In the genomic region with DNA sequence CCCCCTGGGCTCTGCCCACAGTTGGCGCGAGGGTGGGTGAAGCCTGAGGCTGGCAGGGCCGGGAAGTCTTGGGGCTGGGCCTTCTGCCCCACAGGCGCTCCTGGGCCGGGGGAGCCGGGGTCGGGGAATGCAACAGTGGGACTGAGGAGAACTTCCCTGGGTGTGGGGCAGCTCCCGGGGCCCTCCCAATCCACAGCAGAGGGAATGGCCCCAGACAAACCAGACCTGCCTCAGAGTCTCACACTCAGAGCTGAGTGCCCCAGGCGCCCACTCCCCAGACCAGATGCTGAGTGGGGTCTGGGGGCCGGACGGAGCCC, we compare ENCODE assay signal across 9 cellular contexts. TPM values are rescaled to one million over a fixed set of nuclear protein-coding genes. Genes with fewer than 3 reads are reported as not detected.
DNase-seq lines count a peak whose midpoint lies in the region; ATAC-seq, FAIRE-seq and TF ChIP-seq lines count a peak whose summit lies in the region.
"Not testable (repeated sequence)": the region's sequence is repeated elsewhere in the genome, so short reads cannot be mapped to it uniquely, and the experiment has no call there.
"Had no signal": no experiment of that assay in that cellular context is flagged by ENCODE, and none has a peak within 500 bp of the region (broad histone marks: within the 10 kb centered on the region; RNA-seq: fewer than 3 reads in every experiment).

No MANE protein-coding gene starts in this region.

- not testable (repeated sequence) for H2AFZ ChIP-seq in H1 (ENCODE audit: low read length)

- not testable (repeated sequence) for H3K9me3 ChIP-seq in BLaER1; adrenal gland (replicated peaks in 1 of 3); H1 (ENCODE audit: insufficient read depth in 2 of 2, low read depth in 1 of 2, low read length in 1 of 2); heart right ventricle; lung (ENCODE audit: control insufficient read depth in 2 of 2, insufficient read depth in 1 of 2, low read length in 1 of 2); tibial nerve

- peak overlapping the region; percentile 57 for H3K4me3 ChIP-seq in BLaER1
- peak overlapping the region; percentile 41 for H3K4me3 ChIP-seq in LNCaP clone FGC (ENCODE audit: low read depth, low read length)
- H3K4me3 ChIP-seq in adrenal gland: peak overlapping the region in 1 of 4 donors; percentile 30
- not testable (repeated sequence) for H3K4me3 ChIP-seq in H1 (ENCODE audit: extremely low read depth in 1 of 4, insufficient read depth in 2 of 4, low read depth in 3 of 4, low read length in 4 of 4); lung
- H3K4me3 ChIP-seq in heart right ventricle: peak overlapping the region; percentile 10 to 55 (median 44)
- H3K4me3 ChIP-seq in rectal smooth muscle tissue (ENCODE audit: low read length): peak overlapping the region; percentile 40
- peak overlapping the region; percentile 9 to 43 (median 22) for H3K4me3 ChIP-seq in tibial nerve

- not testable (repeated sequence) for TF ChIP-seq CTCF in LNCaP clone FGC (IDR thresholded peaks at IDR 0.05; ENCODE audit: control insufficient read depth, extremely low read depth, insufficient read depth); adrenal gland (IDR thresholded peaks at IDR 0.05); H1 (IDR thresholded peaks at IDR 0.05; ENCODE audit: control extremely low read depth in 1 of 3, insufficient read depth in 1 of 3, low read depth in 1 of 3, low read length in 3 of 3); heart right ventricle (IDR thresholded peaks at IDR 0.05); lung (IDR thresholded peaks at IDR 0.05; ENCODE audit: control extremely low read depth, extremely low read depth); tibial nerve (IDR thresholded peaks at IDR 0.05)

- H4K5ac ChIP-seq in H1 (ENCODE audit: insufficient read length, low read depth, low read length): not testable (repeated sequence)

- TF ChIP-seq EP300 in H1 (IDR thresholded peaks at IDR 0.05; ENCODE audit: borderline replicate concordance in 1 of 2, low read depth in 2 of 2, low read length in 2 of 2); tibial nerve (IDR thresholded peaks at IDR 0.05): not testable (repeated sequence)

- H3K4me1 ChIP-seq in BLaER1: peaks cover 69% of the 10 kb centered on the region
- peaks cover 0 to 33% of the 10 kb centered on the region in 2 donors for H3K4me1 ChIP-seq in adrenal gland (replicated peaks in 1 of 2)
- H3K4me1 ChIP-seq in H1 (replicated peaks in 1 of 4; ENCODE audit: control insufficient read depth in 3 of 4, insufficient read depth in 4 of 4, low read length in 3 of 4): peaks cover 0 to 23% (median 14%) of the 10 kb centered on the region in 4 experiments; a peak in 6 of 7 replicates
- peaks cover 54 to 87% (median 73%) of the 10 kb centered on the region in 9 donors for H3K4me1 ChIP-seq in heart right ventricle
- H3K4me1 ChIP-seq in lung (ENCODE audit: control insufficient read depth in 2 of 2, insufficient read depth in 2 of 2, low read length in 2 of 2): peaks cover 8 to 27% of the 10 kb centered on the region in 2 donors
- H3K4me1 ChIP-seq in rectal smooth muscle tissue (ENCODE audit: control insufficient read depth, insufficient read depth, low read length): peaks cover 40% of the 10 kb centered on the region
- H3K4me1 ChIP-seq in tibial nerve: peaks cover 0 to 82% (median 59%) of the 10 kb centered on the region in 4 donors

- not testable (repeated sequence) for H2BK15ac ChIP-seq in H1 (ENCODE audit: low read length)

- not testable (repeated sequence) for DNase-seq in LNCaP clone FGC (ENCODE audit: low read depth); adrenal gland; H1 (ENCODE audit: low read depth in 1 of 2, low spot score in 2 of 2); lung (ENCODE audit: low spot score); tibial nerve (ENCODE audit: low spot score in 2 of 2)
- peak in 1 of 2 donors; percentile 22 for DNase-seq in heart right ventricle

- not testable (repeated sequence) for H3K56ac ChIP-seq in H1 (replicated peaks; ENCODE audit: insufficient read length, low read depth, low read length)

- H3K9ac ChIP-seq in BLaER1: peak overlapping the region; percentile 80
- H3K9ac ChIP-seq in H1 (replicated peaks in 1 of 4; ENCODE audit: extremely low read depth in 1 of 4, low read depth in 3 of 4, low read length in 3 of 4); rectal smooth muscle tissue (ENCODE audit: low read length): not testable (repeated sequence)

- not testable (repeated sequence) for TF ChIP-seq POLR2A in adrenal gland (IDR thresholded peaks at IDR 0.05); H1 (IDR thresholded peaks at IDR 0.05; ENCODE audit: control extremely low read depth in 1 of 2, low read depth in 2 of 2, low read length in 2 of 2); tibial nerve (IDR thresholded peaks at IDR 0.05)

- H3K14ac ChIP-seq in H1 (ENCODE audit: insufficient read length): not testable (repeated sequence)

- not testable (repeated sequence) for H2BK5ac ChIP-seq in H1 (ENCODE audit: low read depth, low read length)

- H2BK120ac ChIP-seq in H1 (replicated peaks; ENCODE audit: low read depth, low read length): not testable (repeated sequence)

- not testable (repeated sequence) for H3K27me3 ChIP-seq in BLaER1; adrenal gland; H1 (replicated peaks in 1 of 4; ENCODE audit: control insufficient read depth in 3 of 4, extremely low read depth in 1 of 4, insufficient read depth in 3 of 4, low read length in 3 of 4); heart right ventricle; lung (ENCODE audit: control insufficient read depth, insufficient read depth); rectal smooth muscle tissue (ENCODE audit: control insufficient read depth, insufficient read depth, low read length); tibial nerve

- POLR2A ChIA-PET in H1 (lab: Charles Lee; ENCODE audit: partially characterized antibody): interaction anchor here (0.7 to 1.4 kb wide), 2 partner anchors 31 to 36 kb away, joined by 3 to 5 read pairs; partner anchors contain the start of gene TRAF7

- H3K18ac ChIP-seq in H1 (ENCODE audit: extremely low read depth, low read length): not testable (repeated sequence)

- not testable (repeated sequence) for H3K79me1 ChIP-seq in H1 (ENCODE audit: low read depth, low read length)

- H3K27ac ChIP-seq in BLaER1 (peak overlapping the region; percentile 86), adrenal gland (peak overlapping the region in 4 of 5 donors; percentile 38 to 92 (median 70)), H1 (ENCODE audit: low read depth, low read length) (peak overlapping the region; percentile 40; the same call in 1 of the 2 replicates), heart right ventricle (peak overlapping the region; percentile 92 to 100 (median 98)), lung (ENCODE audit: low read depth in 1 of 2, low read length in 1 of 2) (peak overlapping the region; percentile 82 to 91), rectal smooth muscle tissue (ENCODE audit: low read depth, low read length) (peak overlapping the region; percentile 98), tibial nerve (peak overlapping the region; percentile 76 to 87 (median 85))

- H3K4ac ChIP-seq in H1 (replicated peaks; ENCODE audit: insufficient read length, low read depth, low read length): not testable (repeated sequence)

- H2AK5ac ChIP-seq in H1 (ENCODE audit: low read depth, low read length): not testable (repeated sequence)

- not testable (repeated sequence) for H2BK12ac ChIP-seq in H1 (ENCODE audit: low read depth, low read length)

- H3K23ac ChIP-seq in H1 (ENCODE audit: insufficient read length): not testable (repeated sequence)

- H2BK20ac ChIP-seq in H1 (ENCODE audit: low read length): not testable (repeated sequence)

- not testable (repeated sequence) for H4K8ac ChIP-seq in H1 (ENCODE audit: extremely low read depth, insufficient read depth, low read length)

- peaks cover 0 to 26% of the 10 kb centered on the region in 2 experiments; a peak in 3 of 4 replicates for H3K79me2 ChIP-seq in H1 (ENCODE audit: control insufficient read depth in 1 of 2, insufficient read depth in 2 of 2, low read length in 2 of 2)

- TF ChIP-seq RAD21 in H1 (IDR thresholded peaks at IDR 0.05 in 1 of 2, conservative IDR thresholded peaks at IDR 0.05 in 1 of 2; ENCODE audit: low read depth in 2 of 2, low read length in 2 of 2): not testable (repeated sequence)

- peaks cover 76% of the 10 kb centered on the region for H4K20me1 ChIP-seq in BLaER1
- not testable (repeated sequence) for H4K20me1 ChIP-seq in H1 (replicated peaks in 1 of 2; ENCODE audit: control insufficient read depth in 1 of 2, insufficient read depth in 2 of 2, low read length in 2 of 2)

- H3K4me2 ChIP-seq in BLaER1 (peak overlapping the region; percentile 90), H1 (ENCODE audit: insufficient read depth in 1 of 2, low read depth in 2 of 2, low read length in 2 of 2) (0 out of 4 replicates have a peak overlapping the region, but pooled peaks of 1 of the 2 experiments have one; percentile 44)

- not testable (repeated sequence) for H3K23me2 ChIP-seq in H1 (ENCODE audit: low read depth, low read length)

- H4K91ac ChIP-seq in H1 (replicated peaks; ENCODE audit: insufficient read length, low read length): not testable (repeated sequence)

- intact Hi-C loops in adrenal gland (cut with DNase I); heart right ventricle (cut with DNase I): not testable (repeated sequence)

- CTCF ChIA-PET in H1 (lab: Charles Lee; ENCODE audit: partially characterized antibody): interaction anchor here (0.7 to 1.2 kb wide), 3 partner anchors 52 to 112 kb away, joined by 3 read pairs; no protein-coding TSS in a partner anchor

- not testable (repeated sequence) for FAIRE-seq in H1 (lab: Jason Lieb, UNC)

- WGBS in adrenal gland, 4 donors: 50 to 62% (median 54%) methylated on average over 4 to 11 of the region's 11 CpGs; no CpG with 5 or more reads in 1 of the 4 donors
- WGBS in H1 (ENCODE audit: extremely low coverage in 1 of 2, insufficient coverage in 1 of 2, insufficient read length in 1 of 2, insufficient replicate concordance in 2 of 2, low coverage in 1 of 2, low lambda C conversion rate in 2 of 2, missing lambda C conversion rate in 1 of 2), 2 experiments: 87% methylated on average over 7 of the region's 11 CpGs; no CpG with 5 or more reads in 1 of the 2 experiments
- 12 to 15% methylated on average over 11 of the region's 11 CpGs for WGBS in heart right ventricle, 2 donors
- WGBS in lung, 2 donors: 23 to 24% methylated on average over 8 to 11 of the region's 11 CpGs
- WGBS in tibial nerve, 2 donors: 17% methylated on average over 8 of the region's 11 CpGs; no CpG with 5 or more reads in 1 of the 2 donors

- not testable (repeated sequence) for H3K36me3 ChIP-seq in BLaER1; adrenal gland (replicated peaks in 1 of 2); H1 (ENCODE audit: control insufficient read depth in 2 of 4, insufficient read depth in 4 of 4, low read length in 3 of 4); heart right ventricle; lung (ENCODE audit: control insufficient read depth in 2 of 2, insufficient read depth in 2 of 2, low read length in 2 of 2); rectal smooth muscle tissue (ENCODE audit: control insufficient read depth, insufficient read depth, low read length); tibial nerve

- ATAC-seq in heart right ventricle: peak in 7 of 8 donors; percentile 0 to 8 (median 2)
- ATAC-seq in lung (ENCODE audit: insufficient read depth, low FRiP score): not testable (repeated sequence)

RNA-seq across cellular contexts. Expression of gene PKD1, which starts 11.4 kb away (rescaled TPM):
- total RNA-seq in adrenal gland (100 to 1,000 TPM in 5 of 8 donors, 10 to 100 TPM in 3; 43.5 to 145 (median 104) TPM), heart right ventricle (100 to 1,000 TPM in 6 of 10 donors, 10 to 100 TPM in 4; 79.3 to 122 (median 104) TPM), lung (100 to 1,000 TPM in 1 of 2 donors, 10 to 100 TPM in 1; 82.9 to 128 TPM), tibial nerve (100 to 1,000 TPM; 207 to 542 (median 381) TPM)
- polyA plus RNA-seq in adrenal gland (100 to 1,000 TPM in 2 of 3 donors, 1 to 10 TPM in 1; 9.2 to 359 (median 104) TPM), H1 (2011; rRNA removed) (40.6 and 59.4 TPM in 2 replicates), heart right ventricle (100 to 1,000 TPM in 1 of 2 donors, 10 to 100 TPM in 1; 76.7 to 114 TPM), lung (10 to 100 TPM; 39.1 to 46.3 TPM)
- 52.7 and 63.5 TPM in 2 replicates for total RNA-seq in H1 (2021; fragmentation: NEBNext Ultra II Directional; extraction: Animal tissue kit (Norgen Biotek cat#: 25700))
- polyA plus RNA-seq in H1 (2011; cell fraction: cytosol; rRNA removed): 50.0 TPM
- 380 TPM for polyA plus RNA-seq in H1 (2011; cell fraction: nucleus; rRNA removed)
- polyA plus RNA-seq in H1 (2012, experiment 1 of 2): 37.9 to 66.9 TPM (median 59.1 TPM) in 4 replicates
- polyA plus RNA-seq in H1 (2012, experiment 2 of 2): 29.8 TPM
- polyA plus RNA-seq in H1 (2013, experiment 1 of 2): 28.9 TPM
- 27.1 TPM for polyA plus RNA-seq in H1 (2013, experiment 2 of 2)
- polyA minus RNA-seq in H1 (2011; rRNA and poly(A)+ RNA removed): 24.8 and 36.2 TPM in 2 replicates
- 37.0 TPM for polyA minus RNA-seq in H1 (2011; cell fraction: cytosol; rRNA and poly(A)+ RNA removed)
- 106 TPM for polyA minus RNA-seq in H1 (2011; cell fraction: nucleus; rRNA and poly(A)+ RNA removed)

RNA-seq across cellular contexts. Expression of gene RAB26, which starts 24.1 kb away (rescaled TPM):
- total RNA-seq in adrenal gland (1 to 10 TPM in 6 of 8 donors, not detected in 2; 1.0 to 4.1 (median 1.8) TPM), heart right ventricle (1 to 10 TPM in 8 of 10 donors, under 1 TPM in 2; 0.74 to 4.3 (median 1.6) TPM), lung (under 1 TPM; 0.48 to 0.95 TPM), tibial nerve (not detected)
- polyA plus RNA-seq in adrenal gland (10 to 100 TPM in 1 of 3 donors, 1 to 10 TPM in 1, under 1 TPM in 1; 0.46 to 23.1 (median 6.7) TPM), H1 (2011; rRNA removed) (5.4 and 6.6 TPM in 2 replicates), heart right ventricle (1 to 10 TPM in 1 of 2 donors, under 1 TPM in 1; 0.26 to 6.4 TPM), lung (1 to 10 TPM in 1 of 2 donors, under 1 TPM in 1; 0.30 to 1.0 TPM)
- 4.3 and 5.3 TPM in 2 replicates for total RNA-seq in H1 (2021; fragmentation: NEBNext Ultra II Directional; extraction: Animal tissue kit (Norgen Biotek cat#: 25700))
- polyA plus RNA-seq in H1 (2011; cell fraction: cytosol; rRNA removed): 7.4 TPM
- polyA plus RNA-seq in H1 (2011; cell fraction: nucleus; rRNA removed): 23.2 TPM
- polyA plus RNA-seq in H1 (2012, experiment 1 of 2): 6.8 to 14.2 TPM (median 12.7 TPM) in 4 replicates
- 4.8 TPM for polyA plus RNA-seq in H1 (2012, experiment 2 of 2)
- polyA plus RNA-seq in H1 (2013, experiment 1 of 2): 11.6 TPM
- polyA plus RNA-seq in H1 (2013, experiment 2 of 2): 13.9 TPM
- 2.4 and 2.6 TPM in 2 replicates for polyA minus RNA-seq in H1 (2011; rRNA and poly(A)+ RNA removed)
- 2.0 TPM for polyA minus RNA-seq in H1 (2011; cell fraction: cytosol; rRNA and poly(A)+ RNA removed)
- 3.2 TPM for polyA minus RNA-seq in H1 (2011; cell fraction: nucleus; rRNA and poly(A)+ RNA removed)
- total RNA-seq: activated T-cell treated with anti-CD3 and anti-CD28 coated beads, Interleukin-2, amount 50 U/mL, for 4 hours had no signal

RNA-seq across cellular contexts. Expression of gene TRAF7, which starts 31.2 kb away (rescaled TPM):
- total RNA-seq in adrenal gland: 100 to 1,000 TPM in 1 of 8 donors, 10 to 100 TPM in 7; 28.4 to 129 (median 60.5) TPM
- polyA plus RNA-seq in adrenal gland: 10 to 100 TPM; 21.0 to 47.8 (median 43.8) TPM
- total RNA-seq in H1 (2021; fragmentation: NEBNext Ultra II Directional; extraction: Animal tissue kit (Norgen Biotek cat#: 25700)): 148 and 155 TPM in 2 replicates
- polyA plus RNA-seq in H1 (2011; rRNA removed): 96.8 and 140 TPM in 2 replicates
- 87.7 TPM for polyA plus RNA-seq in H1 (2011; cell fraction: cytosol; rRNA removed)
- 166 TPM for polyA plus RNA-seq in H1 (2011; cell fraction: nucleus; rRNA removed)
- 72.2 to 138 TPM (median 118 TPM) in 4 replicates for polyA plus RNA-seq in H1 (2012, experiment 1 of 2)
- 99.5 TPM for polyA plus RNA-seq in H1 (2012, experiment 2 of 2)
- 119 TPM for polyA plus RNA-seq in H1 (2013, experiment 1 of 2)
- 114 TPM for polyA plus RNA-seq in H1 (2013, experiment 2 of 2)
- polyA minus RNA-seq in H1 (2011; rRNA and poly(A)+ RNA removed): 88.7 and 112 TPM in 2 replicates
- 80.9 TPM for polyA minus RNA-seq in H1 (2011; cell fraction: cytosol; rRNA and poly(A)+ RNA removed)
- 56.2 TPM for polyA minus RNA-seq in H1 (2011; cell fraction: nucleus; rRNA and poly(A)+ RNA removed)
- total RNA-seq in heart right ventricle: 10 to 100 TPM; 16.9 to 44.9 (median 23.8) TPM
- 10 to 100 TPM; 14.6 to 28.2 TPM for polyA plus RNA-seq in heart right ventricle
- total RNA-seq in lung: 10 to 100 TPM; 33.4 to 74.2 TPM
- polyA plus RNA-seq in lung: 10 to 100 TPM; 44.8 to 51.9 TPM
- total RNA-seq in tibial nerve: 10 to 100 TPM; 29.1 to 53.7 (median 38.4) TPM

Comparison
In these comparisons a context has a peak if more than half of its experiments do, and no peak if none do; other contexts are left out.
1. H3K27ac ChIP-seq: peak in every context shown above with its lines; median percentile 98 in heart right ventricle; 98 in rectal smooth muscle tissue; 86 in lung; 86 in BLaER1; 85 in tibial nerve; 70 in adrenal gland; 40 in H1.